ENCODE assay signal across 9 cellular contexts in the genomic region with DNA sequence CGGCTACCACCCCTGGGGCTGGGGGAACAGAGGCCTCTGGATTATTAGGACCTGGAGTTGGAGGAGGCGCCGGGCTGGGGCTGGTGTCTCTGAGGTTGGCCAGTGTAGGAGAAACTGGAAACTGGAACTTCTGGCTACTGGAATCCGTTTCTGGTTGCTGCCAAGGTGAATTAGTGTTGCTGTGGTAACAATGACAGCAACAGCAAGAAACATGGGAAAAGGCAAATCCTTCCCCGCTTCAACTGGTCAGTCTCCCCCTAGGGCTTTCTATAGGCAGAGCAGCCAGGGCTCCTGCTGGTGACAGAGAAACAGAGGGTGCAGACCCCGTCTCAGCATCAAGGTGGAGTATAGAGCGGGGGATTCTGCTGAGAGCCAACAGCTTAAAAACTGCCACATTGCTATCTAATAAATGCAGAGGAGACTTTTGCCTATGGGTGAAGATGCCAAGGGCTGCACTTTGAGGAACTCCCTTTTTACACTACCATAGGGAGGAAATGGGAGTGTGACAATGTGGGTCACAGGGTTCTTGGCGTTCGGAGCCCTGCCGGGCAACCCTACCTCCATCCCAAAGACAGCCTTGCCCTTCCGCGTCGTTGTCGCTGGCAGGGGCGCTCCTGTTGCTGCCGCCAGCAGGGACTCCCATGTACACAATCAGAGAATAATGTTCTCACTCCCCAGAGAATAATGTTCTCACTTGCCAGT.
DNase-seq lines count a peak whose midpoint lies in the region; ATAC-seq, FAIRE-seq and TF ChIP-seq lines count a peak whose summit lies in the region.
"Had no signal": no experiment of that assay in that cellular context is flagged by ENCODE, and none has a peak within 500 bp of the region (broad histone marks: within the 10 kb centered on the region; RNA-seq: fewer than 3 reads in every experiment).

No MANE protein-coding gene starts in this region.

- intact Hi-C loops in HCT116 (cut with micrococcal nuclease) (no loop called here), sciatic nerve (cut with DNase I) (no loop called here)

- POLR2A ChIA-PET in HCT116 (lab: Charles Lee) = no interaction called here

- no peak for DNase-seq in HCT116 (ENCODE audit: low read depth, low spot score)
- peak; percentile 22 for DNase-seq in RPMI7951 (ENCODE audit: low read depth)
- DNase-seq in fibroblast of villous mesenchyme (ENCODE audit: low read depth) = peak; percentile 34
- DNase-seq in sciatic nerve (ENCODE audit: low spot score) = no peak
- DNase-seq in small intestine = no peak
- no peak for DNase-seq in Peyer's patch
- no peak for DNase-seq in GOT3 (lab: John Stamatoyannopoulos, UW)
- DNase-seq: stimulated activated CD4-positive, alpha-beta T cell treated with anti-CD3 and anti-CD28 coated beads, Interleukin-4, amount 100 ng/mL, for 4 hours had no signal

- H3K79me2 ChIP-seq in HCT116 (ENCODE audit: insufficient read depth, low read length) = no peaks in the 10 kb centered on the region

- FAIRE-seq in small intestine (lab: Jason Lieb, UNC) = no peak
- FAIRE-seq: colon had no signal

- H2AFZ ChIP-seq in HCT116 (ENCODE audit: low read depth, low read length, poor library complexity, severe bottlenecking) = no peak overlapping the region

- TF ChIP-seq CTCF in HCT116 (IDR thresholded peaks at IDR 0.05 in 2 of 3, conservative IDR thresholded peaks at IDR 0.05 in 1 of 3; ENCODE audit: borderline replicate concordance in 1 of 3, insufficient read depth in 1 of 3, low read depth in 2 of 3, low read length in 2 of 3) = peak in 1 of 3 experiments; percentile 23; a peak in 2 of 6 replicates
- TF ChIP-seq CTCF in fibroblast of villous mesenchyme (IDR thresholded peaks at IDR 0.05; ENCODE audit: insufficient read depth, low read depth, low read length) = peak; percentile 38
- TF ChIP-seq CTCF in Peyer's patch (IDR thresholded peaks at IDR 0.05) = no peak

- H3K4me1 ChIP-seq in HCT116 (ENCODE audit: control insufficient read depth in 1 of 2, insufficient read depth in 2 of 2, low read length in 2 of 2) (no peaks in the 10 kb centered on the region; a peak in 1 of 4 replicates), small intestine (ENCODE audit: control insufficient read depth in 2 of 2, insufficient read depth in 1 of 2, low read depth in 1 of 2, low read length in 1 of 2) (no peaks in the 10 kb centered on the region), Peyer's patch (peaks cover 0 to 9% (median 0%) of the 10 kb centered on the region in 4 donors)

- H3K9me3 ChIP-seq in HCT116 (ENCODE audit: control insufficient read depth in 1 of 2, insufficient read depth in 1 of 2, low read depth in 1 of 2, low read length in 2 of 2) (no peaks in the 10 kb centered on the region), small intestine (ENCODE audit: control insufficient read depth, low read depth) (no peaks in the 10 kb centered on the region), Peyer's patch (no peaks in the 10 kb centered on the region)

- CTCF ChIA-PET in HCT116 (lab: Charles Lee) = no interaction called here

- TF ChIP-seq POLR2A in HCT116 (IDR thresholded peaks at IDR 0.05; ENCODE audit: borderline replicate concordance, extremely low read depth, insufficient read depth, insufficient read length) (no peak), Peyer's patch (IDR thresholded peaks at IDR 0.05) (no peak)

- H3K9ac ChIP-seq in HCT116 (ENCODE audit: low read length) = no peak overlapping the region

- no peak overlapping the region for H3K4me2 ChIP-seq in HCT116 (ENCODE audit: low read length)

- 57 to 59% (median 58%) methylated on average over 16 of the region's 16 CpGs for WGBS in small intestine, 3 donors

- H3K27me3 ChIP-seq in HCT116 (ENCODE audit: insufficient read depth, low read length) (no peaks in the 10 kb centered on the region), small intestine (ENCODE audit: control insufficient read depth in 2 of 2, insufficient read depth in 2 of 2, low read length in 2 of 2) (no peaks in the 10 kb centered on the region), Peyer's patch (no peaks in the 10 kb centered on the region)

- H3K4me3 ChIP-seq in HCT116 (replicated peaks in 1 of 2; ENCODE audit: low read depth in 1 of 2, low read length in 2 of 2) (no peak overlapping the region), fibroblast of villous mesenchyme (ENCODE audit: low read depth, low read length) (no peak overlapping the region), small intestine (ENCODE audit: low read depth in 1 of 2, low read length in 2 of 2) (no peak overlapping the region), Peyer's patch (no peak overlapping the region)

- TF ChIP-seq RAD21 in HCT116 (IDR thresholded peaks at IDR 0.05; ENCODE audit: low read depth) = no peak

- H3K27ac ChIP-seq in HCT116 (ENCODE audit: low read depth, low read length) (no peak overlapping the region), small intestine (ENCODE audit: low read depth in 1 of 2, low read length in 1 of 2) (no peak overlapping the region), Peyer's patch (no peak overlapping the region)

- ATAC-seq in HCT116 (peak; percentile 61), sciatic nerve (peak; percentile 46)

- H3K9me2 ChIP-seq in HCT116 (ENCODE audit: insufficient read depth) = no peaks in the 10 kb centered on the region

- H3K36me3 ChIP-seq in HCT116 (ENCODE audit: control insufficient read depth in 1 of 2, insufficient read depth in 2 of 2, low read length in 2 of 2) = no peaks in the 10 kb centered on the region
- H3K36me3 ChIP-seq in small intestine (ENCODE audit: control insufficient read depth in 2 of 2, insufficient read depth in 2 of 2, low read length in 2 of 2) = no peaks in the 10 kb centered on the region
- no peaks in the 10 kb centered on the region for H3K36me3 ChIP-seq in Peyer's patch

- H4K20me1 ChIP-seq in HCT116 (ENCODE audit: insufficient read depth) = no peaks in the 10 kb centered on the region

- no TSS peak for BruUV-seq in HCT116 (replicated peaks; lab: Mats Ljungman, UMichigan)

- RAD21 ChIA-PET in HCT116 (lab: Charles Lee; ENCODE audit: low non-redundant PET in 1 of 2, low total read pairs in 2 of 2, uncharacterized antibody in 2 of 2, unreplicated experiment in 2 of 2) = no interaction called here

TF ChIP-seq in HCT116, 20 proteins besides CTCF, POLR2A, EP300 and RAD21:
- TF ChIP-seq FOSL1 (IDR thresholded peaks at IDR 0.05; ENCODE audit: low read depth) (no peak), TCF7L2 (IDR thresholded peaks at IDR 0.05; ENCODE audit: borderline replicate concordance, extremely low read depth, insufficient read depth, insufficient read length) (no peak), SIN3A (IDR thresholded peaks at IDR 0.05; ENCODE audit: low read depth) (no peak), CEBPB (IDR thresholded peaks at IDR 0.05; ENCODE audit: low read depth) (no peak), ELF1 (IDR thresholded peaks at IDR 0.05; ENCODE audit: borderline replicate concordance, low read depth) (no peak)

Comparison
In these comparisons a context has a peak if more than half of its experiments do, and no peak if none do; other contexts are left out.
1. DNase-seq: peak in RPMI7951 (single experiment) and fibroblast of villous mesenchyme (single experiment); none in HCT116 (single experiment), sciatic nerve (single experiment), small intestine (single experiment), Peyer's patch (0 of 3) and GOT3 (single experiment).